ENCODE assay signal across 8 cellular contexts in genomic region chr16:66660422-66661209, GRCh38. TPM values are rescaled to one million over a fixed set of nuclear protein-coding genes. Genes with fewer than 3 reads are reported as not detected.
DNase-seq lines count a peak whose midpoint lies in the region; ATAC-seq and TF ChIP-seq lines count a peak whose summit lies in the region.

No MANE protein-coding gene starts in this region.

- no peaks in the 10 kb centered on the region for H3K9me3 Mint-ChIP-seq in immature natural killer cell

- POLR2A ChIA-PET in HEK293T (lab: Yijun Ruan, JAX) = interaction anchor here (0.7 to 1.3 kb wide), 3 partner anchors 9 to 110 kb away, joined by 3 to 4 read pairs (median 3); no protein-coding TSS in a partner anchor

- no peak overlapping the region for H3K4me3 Mint-ChIP-seq in immature natural killer cell

- H3K4me1 Mint-ChIP-seq in immature natural killer cell = no peaks in the 10 kb centered on the region

- DNase-seq in HEK293T (ENCODE audit: extremely low spot score) (peak; percentile 67), SHP77 treated with DMSO at 0.1 percent for 48 hours (lab: John Stamatoyannopoulos, UW) (peak; percentile 81), middle frontal gyrus (ENCODE audit: extremely low spot score, low spot score) (peak; percentile 20), immature natural killer cell (no peak), RPMI8226 (no peak), NCI-H774 (lab: John Stamatoyannopoulos, UW) (no peak)
- no peak for DNase-seq in activated effector memory CD4-positive, alpha-beta T cell treated with anti-CD3 and anti-CD28 coated beads, Interleukin-2, amount 50 U/mL, for 16 hours

- peak overlapping the region in 1 of 6 donors; percentile 42 for H3K27ac Mint-ChIP-seq in immature natural killer cell

- peaks cover 0 to 10% (median 5%) of the 10 kb centered on the region in 3 donors for H3K27me3 Mint-ChIP-seq in immature natural killer cell (ENCODE audit: low read depth in 3 of 3)

- CTCF ChIA-PET in HEK293T (lab: Yijun Ruan, JAX) = interaction anchor here (0.7 to 5.0 kb wide), 6 partner anchors 10 to 212 kb away, joined by 3 to 64 read pairs (median 4); no protein-coding TSS in a partner anchor

- H3K36me3 Mint-ChIP-seq in immature natural killer cell = no peaks in the 10 kb centered on the region

- ATAC-seq in esophagus mucosa = peak; percentile 77

TF ChIP-seq in HEK293T, 16 proteins besides CTCF, POLR2A, EP300 and RAD21:
- TF ChIP-seq L3MBTL2 (conservative IDR thresholded peaks at IDR 0.05) = no peak
- TF ChIP-seq ZNF384 (IDR thresholded peaks at IDR 0.05) = peak; percentile 21; the same call in 1 of the 2 replicates

RNA-seq across cellular contexts. Expression of gene CMTM4, which starts 35.9 kb away (rescaled TPM):
- 13.1 TPM for total RNA-seq in esophagus mucosa
- under 1 TPM in 1 of 3 donors, not detected in 2; 0.19 TPM for polyA plus RNA-seq in immature natural killer cell

RNA-seq across cellular contexts. Expression of gene CMTM3, which starts 56.1 kb away (rescaled TPM):
- total RNA-seq in esophagus mucosa = 3.7 TPM
- polyA plus RNA-seq in immature natural killer cell = 100 to 1,000 TPM in 2 of 3 donors, 10 to 100 TPM in 1; 83.5 to 145 (median 127) TPM

Comparison
In these comparisons a context has a peak if more than half of its experiments do, and no peak if none do; other contexts are left out.
1. DNase-seq: peak in HEK293T (single experiment), SHP77 treated with DMSO at 0.1 percent for 48 hours (single experiment) and middle frontal gyrus (single experiment); none in immature natural killer cell (0 of 3), RPMI8226 (single experiment), NCI-H774 (single experiment) and activated effector memory CD4-positive, alpha-beta T cell treated with anti-CD3 and anti-CD28 coated beads, Interleukin-2, amount 50 U/mL, for 16 hours (single experiment).